1 cellular context compared by ENCODE assay signal in the genomic region with DNA sequence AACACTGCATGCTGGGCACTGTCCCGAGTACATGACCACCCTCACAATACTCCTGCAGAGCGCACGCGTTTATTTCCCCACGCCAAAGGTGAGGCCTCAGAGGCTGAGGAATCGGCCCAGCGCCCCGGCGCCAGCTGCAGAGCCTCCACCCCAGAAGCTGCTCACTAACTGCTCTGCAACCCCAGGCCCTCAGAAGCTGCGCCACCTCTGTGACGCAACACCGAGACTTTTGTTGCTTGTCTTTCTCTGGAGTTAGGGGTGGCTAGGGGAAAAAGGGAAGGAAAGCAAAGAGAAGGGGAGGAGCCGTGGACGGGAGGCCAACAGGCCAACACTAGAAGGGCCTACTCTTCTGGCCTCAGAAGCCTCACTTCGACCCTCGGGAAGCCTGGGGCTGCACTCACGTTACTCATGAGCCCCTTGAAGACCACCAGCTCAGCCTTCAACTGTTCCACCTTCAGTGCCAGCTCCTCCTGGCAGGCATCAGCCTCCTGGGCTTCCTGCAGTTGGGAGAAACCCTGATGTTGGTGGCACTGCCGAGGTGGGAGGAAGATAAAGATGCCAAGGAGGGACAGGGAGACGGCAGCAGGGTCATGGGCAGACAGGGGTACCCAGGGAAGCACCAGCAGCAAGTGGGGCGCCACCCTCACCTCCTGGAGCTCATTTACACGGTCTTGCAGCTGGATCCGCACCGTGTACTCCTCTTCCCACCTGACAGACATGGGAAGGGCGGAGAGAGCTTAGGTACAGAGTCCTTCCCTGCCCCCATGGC.
TF ChIP-seq lines count a peak whose summit lies in the region.

No MANE protein-coding gene starts in this region.

TF ChIP-seq in HepG2, 621 proteins besides CTCF, POLR2A, EP300 and RAD21:
- TF ChIP-seq CEBPB (IDR thresholded peaks at IDR 0.05; ENCODE audit: borderline replicate concordance, low read depth, low read length) (0 out of 2 replicates have a peak, but pooled peaks have one; percentile 43), ZNF543 (CRISPR knock-in tag; IDR thresholded peaks at IDR 0.05) (no peak)
